ENCODE assay signal across 1 cellular context in genomic region chr6:21741221-21742109, GRCh38.
TF ChIP-seq lines count a peak whose summit lies in the region.

No MANE protein-coding gene starts in this region.

TF ChIP-seq in HEK293, 187 proteins besides CTCF, POLR2A, EP300 and RAD21 (continued from another document):
- TF ChIP-seq ZFP41 (tag by site-specific recombination; IDR thresholded peaks at IDR 0.05; ENCODE audit: borderline replicate concordance), result no peak
- no peak for TF ChIP-seq ZNF626 (tag by site-specific recombination; IDR thresholded peaks at IDR 0.05)
- TF ChIP-seq ZBTB17 (tag by site-specific recombination; IDR thresholded peaks at IDR 0.05), result peak; percentile 85
- no peak for TF ChIP-seq ZNF292 (tag by site-specific recombination; IDR thresholded peaks at IDR 0.05; ENCODE audit: borderline replicate concordance, low read depth)
- peak; percentile 59; the same call in 1 of the 2 replicates for TF ChIP-seq PRDM6 (tag by site-specific recombination; IDR thresholded peaks at IDR 0.05)
- no peak for TF ChIP-seq ZNF354C (tag by site-specific recombination; IDR thresholded peaks at IDR 0.05; ENCODE audit: borderline replicate concordance, low read depth)
- TF ChIP-seq PRDM1 (tag by site-specific recombination; IDR thresholded peaks at IDR 0.05), result 0 out of 2 replicates have a peak, but pooled peaks have one; percentile 14
- TF ChIP-seq YY2 (tag by site-specific recombination; IDR thresholded peaks at IDR 0.05), result no peak
- no peak for TF ChIP-seq ZNF596 (tag by site-specific recombination; IDR thresholded peaks at IDR 0.05)
- no peak for TF ChIP-seq ZNF157 (tag by site-specific recombination; IDR thresholded peaks at IDR 0.05)
- TF ChIP-seq ZNF670 (tag by site-specific recombination; IDR thresholded peaks at IDR 0.05; ENCODE audit: low read depth), result no peak
